In genomic region chr5:95563367-95563766, GRCh38 we compare ENCODE assay signal across 35 cellular contexts. TPM values are rescaled to one million over a fixed set of nuclear protein-coding genes. Genes with fewer than 3 reads are reported as not detected.
"Had no signal": no experiment of that assay in that cellular context is flagged by ENCODE, and none has a peak within 500 bp of the region (broad histone marks: within the 10 kb centered on the region; RNA-seq: fewer than 3 reads in every experiment).

No MANE protein-coding gene starts in this region.

- H3K36me3 ChIP-seq: adrenal gland, breast epithelium had no signal

- H3K4me3 ChIP-seq: adrenal gland, ascending aorta, body of pancreas, breast epithelium, cardiac muscle cell had no signal

- H3K4me1 ChIP-seq: adrenal gland, ascending aorta, body of pancreas, breast epithelium had no signal

- H3K9me3 ChIP-seq: ascending aorta, body of pancreas, breast epithelium had no signal

- DNase-seq: activated effector memory CD4-positive, alpha-beta T cell treated with anti-CD3 and anti-CD28 coated beads, Interleukin-2, amount 50 U/mL, for 16 hours; activated effector memory CD4-positive, alpha-beta T cell treated with Interleukin-2 at 50 U/mL for 16 hours; activated gamma-delta T cell; activated gamma-delta T cell treated with Interleukin-2 at 50 U/mL for 16 hours; activated naive CD4-positive, alpha-beta T cell; activated naive CD4-positive, alpha-beta T cell treated with anti-CD3 and anti-CD28 coated beads for 36 hours; activated naive CD4-positive, alpha-beta T cell treated with anti-CD3 and anti-CD28 coated beads, Interleukin-2, amount 10 ng/mL, durations not matched to agents 7 days and 5 days; activated naive CD4-positive, alpha-beta T cell treated with anti-CD3 and anti-CD28 coated beads, Interleukin-2, amount 50 U/mL, for 16 hours; activated naive CD4-positive, alpha-beta T cell treated with Interleukin-2 at 50 U/mL for 16 hours; activated naive CD8-positive, alpha-beta T cell treated with anti-CD3 and anti-CD28 coated beads for 36 hours; activated naive CD8-positive, alpha-beta T cell treated with anti-CD3 and anti-CD28 coated beads, Interleukin-2, amount 10 ng/mL, durations not matched to agents 7 days and 5 days; activated naive CD8-positive, alpha-beta T cell treated with anti-CD3 and anti-CD28 coated beads, Interleukin-2, amount 50 U/mL, for 24 hours; activated T-cell treated with anti-CD3 and anti-CD28 coated beads, Interleukin-2, amount 50 U/mL, for 1 hour; activated T-cell treated with anti-CD3 and anti-CD28 coated beads, Interleukin-2, amount 50 U/mL, for 24 hours; activated T-cell treated with anti-CD3 and anti-CD28 coated beads, Interleukin-2, amount 50 U/mL, for 4 hours; activated T-cell treated with anti-CD3 and anti-CD28 coated beads, Interleukin-2, amount 50 U/mL, for 72 hours; adrenal gland; amniotic stem cell; amygdala; anterior cingulate cortex; aorta; body of pancreas; brain microvascular endothelial cell; caudate nucleus; central memory CD4-positive, alpha-beta T cell; cerebellar nuclear complex had no signal

- H3K27ac ChIP-seq: adrenal gland, ascending aorta, body of pancreas, brain microvascular endothelial cell, breast epithelium, cardiac muscle cell had no signal

- FAIRE-seq: astrocyte, bronchial epithelial cell had no signal

- H3K27me3 ChIP-seq: adrenal gland, ascending aorta, body of pancreas, brain microvascular endothelial cell, breast epithelium, cardiac muscle cell had no signal

- ATAC-seq: activated naive CD4-positive, alpha-beta T cell treated with anti-CD3 and anti-CD28 coated beads, Interleukin-2, amount 50 U/mL, for 72 hours; activated naive CD8-positive, alpha-beta T cell treated with anti-CD3 and anti-CD28 coated beads, Interleukin-2, amount 50 U/mL, for 24 hours; activated T-cell treated with anti-CD3 and anti-CD28 coated beads, Interleukin-2, amount 50 U/mL, for 4 hours; activated T-cell treated with anti-CD3 and anti-CD28 coated beads, Interleukin-2, amount 50 U/mL, for 72 hours; activated T-helper 17 cell treated with anti-CD3 and anti-CD28 coated beads, Interleukin-2, amount 50 U/mL, for 72 hours; body of pancreas had no signal

RNA-seq across cellular contexts. Expression of gene GPR150, which starts 56.5 kb away (rescaled TPM):
- total RNA-seq: cardiac septum, cerebellum had no signal
- polyA plus RNA-seq: aorta had no signal
